Comparison of ENCODE assay signal across 16 cellular contexts in the genomic region with DNA sequence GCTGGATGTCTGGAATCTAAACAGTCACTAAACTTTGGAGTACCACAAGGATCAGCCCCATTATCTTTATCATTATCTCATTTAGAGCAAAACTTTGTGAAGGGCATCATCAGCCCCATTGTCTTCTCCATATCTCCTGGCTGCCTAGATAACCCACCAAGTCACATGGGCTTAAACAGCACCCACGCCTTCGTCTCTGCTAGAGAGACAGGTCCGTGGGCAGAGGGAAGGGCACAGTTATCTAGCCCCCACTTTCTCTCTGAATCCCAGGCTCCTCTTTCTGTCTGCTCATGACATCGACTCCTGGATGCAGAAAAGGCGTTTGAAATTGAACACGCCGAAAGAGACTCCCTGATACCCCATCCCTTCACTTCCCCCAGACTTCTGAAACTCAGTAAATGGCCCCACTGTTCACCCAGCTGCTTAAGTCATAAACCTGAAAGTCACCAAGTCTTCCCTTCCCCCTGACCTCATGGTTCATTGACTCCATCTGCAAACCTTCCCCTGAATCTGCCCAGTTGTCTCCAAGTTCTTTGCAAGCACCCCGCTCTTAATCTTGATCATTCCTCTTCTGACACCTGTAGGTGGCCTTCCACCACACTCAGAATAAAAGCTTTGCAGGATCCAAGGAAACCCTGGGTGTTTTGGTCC. TPM values are rescaled to one million over a fixed set of nuclear protein-coding genes. Genes with fewer than 3 reads are reported as not detected.
DNase-seq lines count a peak whose midpoint lies in the region; ATAC-seq and TF ChIP-seq lines count a peak whose summit lies in the region.
"Had no signal": no experiment of that assay in that cellular context is flagged by ENCODE, and none has a peak within 500 bp of the region (broad histone marks: within the 10 kb centered on the region; RNA-seq: fewer than 3 reads in every experiment).

No MANE protein-coding gene starts in this region.

- no peak overlapping the region for H3K4me2 ChIP-seq in DND-41 (ENCODE audit: insufficient read depth, low read length)

- POLR2A ChIA-PET in activated CD8-positive, alpha-beta T cell treated with anti-CD3 and anti-CD28 coated beads, Interleukin-2, amount 10 ng/mL, durations not matched to agents 7 days and 5 days (lab: Charles Lee), result no interaction called here

- H3K27me3 ChIP-seq in DND-41 (ENCODE audit: insufficient read depth, low read length, poor library complexity), result no peaks in the 10 kb centered on the region
- H3K27me3 ChIP-seq: tibial artery had no signal

- no peaks in the 10 kb centered on the region for H3K9me3 ChIP-seq in DND-41 (ENCODE audit: insufficient read depth, low read length, severe bottlenecking)
- H3K9me3 ChIP-seq: Caco-2, psoas muscle, tibial artery had no signal

- H3K4me3 Mint-ChIP-seq in activated CD8-positive, alpha-beta T cell treated with anti-CD3 and anti-CD28 coated beads, Interleukin-2, amount 10 ng/mL, durations not matched to agents 7 days and 5 days, result no peak overlapping the region
- H3K4me3 Mint-ChIP-seq: activated naive CD8-positive, alpha-beta T cell treated with anti-CD3 and anti-CD28 coated beads, Interleukin-2, amount 50 U/mL, for 24 hours had no signal

- DNase-seq in DND-41 (no peak), pons (ENCODE audit: low spot score) (no peak), cortex of kidney (lab: John Stamatoyannopoulos, UW) (no peak)
- no peak for DNase-seq in activated CD8-positive, alpha-beta T cell treated with anti-CD3 and anti-CD28 coated beads, Interleukin-2, amount 10 ng/mL, durations not matched to agents 7 days and 5 days
- DNase-seq: activated CD4-positive, CD25-positive, alpha-beta regulatory T cell treated with anti-CD3 and anti-CD28 coated beads, Interleukin-2, amount 50 U/mL, for 72 hours; activated naive CD8-positive, alpha-beta T cell treated with anti-CD3 and anti-CD28 coated beads, Interleukin-2, amount 50 U/mL, for 24 hours; activated T-cell treated with anti-CD3 and anti-CD28 coated beads for 4 hours; Caco-2; MV-4-11; psoas muscle; SW 1271; tibial artery had no signal

- H3K27ac ChIP-seq in DND-41 (ENCODE audit: low read length), result no peak overlapping the region
- H3K27ac ChIP-seq: psoas muscle, tibial artery had no signal

- H4K20me1 ChIP-seq in DND-41 (ENCODE audit: insufficient read depth, low read length), result no peaks in the 10 kb centered on the region

- no peak overlapping the region for H3K9ac ChIP-seq in DND-41 (ENCODE audit: low read depth, low read length)

- no peaks in the 10 kb centered on the region for H3K36me3 Mint-ChIP-seq in activated CD8-positive, alpha-beta T cell treated with anti-CD3 and anti-CD28 coated beads, Interleukin-2, amount 10 ng/mL, durations not matched to agents 7 days and 5 days (ENCODE audit: low read depth)

- no peaks in the 10 kb centered on the region for H3K36me3 ChIP-seq in DND-41 (ENCODE audit: insufficient read depth, low read length)
- H3K36me3 ChIP-seq: tibial artery had no signal

- H2AFZ ChIP-seq in DND-41 (ENCODE audit: low read depth, low read length), result no peak overlapping the region

- H3K4me3 ChIP-seq in DND-41 (ENCODE audit: low read depth in 1 of 2, low read length in 2 of 2), result no peak overlapping the region
- H3K4me3 ChIP-seq: psoas muscle, tibial artery had no signal

- H3K27ac Mint-ChIP-seq in activated CD8-positive, alpha-beta T cell treated with anti-CD3 and anti-CD28 coated beads, Interleukin-2, amount 10 ng/mL, durations not matched to agents 7 days and 5 days, result no peak overlapping the region
- H3K27ac Mint-ChIP-seq: activated naive CD8-positive, alpha-beta T cell treated with anti-CD3 and anti-CD28 coated beads, Interleukin-2, amount 50 U/mL, for 24 hours had no signal

- H3K79me2 ChIP-seq in DND-41 (ENCODE audit: insufficient read depth, low read length), result no peaks in the 10 kb centered on the region

- no peaks in the 10 kb centered on the region for H3K9me3 Mint-ChIP-seq in activated CD8-positive, alpha-beta T cell treated with anti-CD3 and anti-CD28 coated beads, Interleukin-2, amount 10 ng/mL, durations not matched to agents 7 days and 5 days (ENCODE audit: insufficient read depth)
- H3K9me3 Mint-ChIP-seq: activated naive CD8-positive, alpha-beta T cell treated with anti-CD3 and anti-CD28 coated beads, Interleukin-2, amount 50 U/mL, for 24 hours had no signal

- TF ChIP-seq CTCF in DND-41 (IDR thresholded peaks at IDR 0.05; ENCODE audit: borderline replicate concordance, extremely low read depth, low read length, poor library complexity, severe bottlenecking), result peak; percentile 5

- CTCF ChIA-PET in activated CD8-positive, alpha-beta T cell treated with anti-CD3 and anti-CD28 coated beads, Interleukin-2, amount 10 ng/mL, durations not matched to agents 7 days and 5 days (lab: Charles Lee), result no interaction called here

- no peaks in the 10 kb centered on the region for H3K4me1 Mint-ChIP-seq in activated CD8-positive, alpha-beta T cell treated with anti-CD3 and anti-CD28 coated beads, Interleukin-2, amount 10 ng/mL, durations not matched to agents 7 days and 5 days (ENCODE audit: low read depth)
- H3K4me1 Mint-ChIP-seq: activated naive CD8-positive, alpha-beta T cell treated with anti-CD3 and anti-CD28 coated beads, Interleukin-2, amount 50 U/mL, for 24 hours had no signal

- ATAC-seq in DND-41 (ENCODE audit: insufficient read depth, low read depth), result no peak
- ATAC-seq in GM18907 (IDR thresholded peaks at IDR 0.05; ENCODE audit: unreplicated experiment), result peak; percentile 88
- ATAC-seq in GM21825 (IDR thresholded peaks at IDR 0.05; ENCODE audit: unreplicated experiment), result peak; percentile 79
- ATAC-seq in HG03460 (IDR thresholded peaks at IDR 0.05; ENCODE audit: unreplicated experiment), result peak; percentile 77
- no peak for ATAC-seq in HG02885 (IDR thresholded peaks at IDR 0.05; ENCODE audit: poor library complexity, unreplicated experiment)
- ATAC-seq in activated CD8-positive, alpha-beta T cell treated with anti-CD3 and anti-CD28 coated beads, Interleukin-2, amount 10 ng/mL, durations not matched to agents 7 days and 5 days, result no peak
- ATAC-seq: activated naive CD8-positive, alpha-beta T cell treated with anti-CD3 and anti-CD28 coated beads, Interleukin-2, amount 50 U/mL, for 24 hours; psoas muscle had no signal

- peaks cover 3% of the 10 kb centered on the region for H3K4me1 ChIP-seq in DND-41 (ENCODE audit: insufficient read depth, low read length)
- H3K4me1 ChIP-seq: Caco-2, psoas muscle, tibial artery had no signal

- no peaks in the 10 kb centered on the region for H3K27me3 Mint-ChIP-seq in activated CD8-positive, alpha-beta T cell treated with anti-CD3 and anti-CD28 coated beads, Interleukin-2, amount 10 ng/mL, durations not matched to agents 7 days and 5 days (ENCODE audit: low read depth)

RNA-seq across cellular contexts. Expression of gene PARD3, which starts 20.9 kb away (rescaled TPM):
- total RNA-seq in activated CD8-positive, alpha-beta T cell treated with anti-CD3 and anti-CD28 coated beads, Interleukin-2, amount 10 ng/mL, durations not matched to agents 7 days and 5 days, result under 1 TPM; 0.63 to 0.68 TPM

Comparison
In these comparisons a context has a peak if more than half of its experiments do, and no peak if none do; other contexts are left out.
1. ATAC-seq: peak in GM18907 (single experiment), GM21825 (single experiment) and HG03460 (single experiment); none in DND-41 (single experiment), HG02885 (single experiment) and activated CD8-positive, alpha-beta T cell treated with anti-CD3 and anti-CD28 coated beads, Interleukin-2, amount 10 ng/mL, durations not matched to agents 7 days and 5 days (single experiment).